10 cellular contexts compared by ENCODE assay signal in genomic region chr20:58014628-58015315, GRCh38.
A peak's percentile ranks its signal among the peaks of the same experiment; 100 is the strongest.
DNase-seq lines count a peak whose midpoint lies in the region; ATAC-seq, FAIRE-seq and TF ChIP-seq lines count a peak whose summit lies in the region.
"Had no signal": no experiment of that assay in that cellular context is flagged by ENCODE, and none has a peak within 500 bp of the region (broad histone marks: within the 10 kb centered on the region; RNA-seq: fewer than 3 reads in every experiment).

No MANE protein-coding gene starts in this region.

- H3K36me3 Mint-ChIP-seq in effector memory CD8-positive, alpha-beta T cell (ENCODE audit: insufficient read depth), result no peaks in the 10 kb centered on the region
- H3K36me3 Mint-ChIP-seq: immature natural killer cell had no signal

- no peaks in the 10 kb centered on the region for H3K27me3 ChIP-seq in aorta (ENCODE audit: control insufficient read depth in 1 of 2, insufficient read depth in 2 of 2, low read length in 1 of 2)
- H3K27me3 ChIP-seq in A673 (replicated peaks; ENCODE audit: insufficient read depth, low read depth, low read length, poor library complexity), result peaks cover 9% of the 10 kb centered on the region

- H3K4me1 ChIP-seq in aorta (ENCODE audit: control insufficient read depth in 1 of 2, insufficient read depth in 2 of 2, low read length in 2 of 2) (no peaks in the 10 kb centered on the region), A673 (ENCODE audit: insufficient read depth, low read length, poor library complexity, severe bottlenecking) (no peaks in the 10 kb centered on the region)

- POLR2A ChIA-PET in A673 (lab: Charles Lee; ENCODE audit: low non-redundant PET), result no interaction called here

- 93 to 95% methylated on average over 5 of the region's 5 CpGs for WGBS in aorta, 2 donors

- peaks cover 0 to 3% of the 10 kb centered on the region in 2 donors for H3K4me1 Mint-ChIP-seq in effector memory CD8-positive, alpha-beta T cell (ENCODE audit: low read depth in 2 of 2)
- H3K4me1 Mint-ChIP-seq: immature natural killer cell had no signal

- no peaks in the 10 kb centered on the region for H3K9me3 Mint-ChIP-seq in effector memory CD8-positive, alpha-beta T cell
- H3K9me3 Mint-ChIP-seq: activated T-helper 2 cell treated with anti-CD3 and anti-CD28 coated beads, Interferon-gamma antibody, Interleukin-2, Interleukin-4, amounts not matched to agents 10 μg/mL and 5 μg/mL and 100 μg/mL, durations not matched to agents 14 hours and 24 hours and 36 hours; immature natural killer cell had no signal

- H3K4me3 Mint-ChIP-seq in effector memory CD8-positive, alpha-beta T cell, result no peak overlapping the region
- H3K4me3 Mint-ChIP-seq: immature natural killer cell had no signal

- no peaks in the 10 kb centered on the region for H3K36me3 ChIP-seq in aorta (ENCODE audit: control insufficient read depth in 1 of 2, insufficient read depth in 2 of 2, low read length in 1 of 2)
- H3K36me3 ChIP-seq in A673 (ENCODE audit: insufficient read depth, low read length, poor library complexity, severe bottlenecking), result no peaks in the 10 kb centered on the region

- no peak overlapping the region for H3K4me3 ChIP-seq in aorta (ENCODE audit: low read length in 2 of 2)
- H3K4me3 ChIP-seq in A673 (ENCODE audit: low read depth, low read length, poor library complexity, severe bottlenecking), result no peak overlapping the region

- peak; percentile 9 for DNase-seq in stimulated activated CD4-positive, alpha-beta T cell treated with anti-CD3 and anti-CD28 coated beads, Interleukin-4, amount 100 ng/mL, for 24 hours
- DNase-seq in stimulated activated CD4-positive, alpha-beta T cell treated with anti-CD3 and anti-CD28 coated beads, Interleukin-1b, Interleukin-23, amount 100 ng/mL, for 48 hours, result no peak
- DNase-seq in RCC 7860 (ENCODE audit: low spot score), result peak; percentile 97
- DNase-seq in effector memory CD8-positive, alpha-beta T cell, result no peak
- no peak for DNase-seq in aorta
- no peak for DNase-seq in NCI-H1694 treated with DMSO at 0.1 percent for 48 hours (lab: John Stamatoyannopoulos, UW)
- DNase-seq in A673 (ENCODE audit: low spot score), result no peak
- DNase-seq in amygdala (lab: John Stamatoyannopoulos, UW), result no peak
- DNase-seq: immature natural killer cell had no signal

- H3K27me3 Mint-ChIP-seq in effector memory CD8-positive, alpha-beta T cell, result peaks cover 44 to 71% of the 10 kb centered on the region in 2 donors

- H3K27ac ChIP-seq in aorta (ENCODE audit: low read depth in 1 of 2, low read length in 2 of 2) (no peak overlapping the region), A673 (ENCODE audit: low read depth, low read length, poor library complexity, severe bottlenecking) (no peak overlapping the region)

- FAIRE-seq in RCC 7860 (lab: Jason Lieb, UNC), result peak; percentile 98

- BruUV-seq in A673 (replicated peaks; lab: Mats Ljungman, UMichigan), result no TSS peak

- no peak overlapping the region for H3K27ac Mint-ChIP-seq in effector memory CD8-positive, alpha-beta T cell
- H3K27ac Mint-ChIP-seq: activated T-helper 2 cell treated with anti-CD3 and anti-CD28 coated beads, Interferon-gamma antibody, Interleukin-2, Interleukin-4, amounts not matched to agents 10 μg/mL and 5 μg/mL and 100 μg/mL, durations not matched to agents 14 hours and 24 hours and 36 hours; immature natural killer cell had no signal

- intact Hi-C loops in aorta (cut with DNase I), result loop anchor here in 1 of 2 donors (10.0 kb wide), 1 partner anchor 360 kb away; no protein-coding TSS in a partner anchor
- intact Hi-C loops in A673 (cut with micrococcal nuclease; ENCODE audit: unreplicated experiment), result no loop called here

- CTCF ChIA-PET in A673 (lab: Charles Lee), result no interaction called here

- no peak for TF ChIP-seq CTCF in A673 (conservative IDR thresholded peaks at IDR 0.05; ENCODE audit: low read depth, low read length)

- H3K9me3 ChIP-seq in aorta (ENCODE audit: control insufficient read depth, low read length) (no peaks in the 10 kb centered on the region), A673 (ENCODE audit: low read depth, low read length, poor library complexity, severe bottlenecking) (no peaks in the 10 kb centered on the region)

- ATAC-seq in effector memory CD8-positive, alpha-beta T cell (replicated peaks), result peak; percentile 35
- ATAC-seq in aorta (ENCODE audit: low FRiP score), result no peak

Comparison
In these comparisons a context has a peak if more than half of its experiments do, and no peak if none do; other contexts are left out.
1. DNase-seq: peak in stimulated activated CD4-positive, alpha-beta T cell treated with anti-CD3 and anti-CD28 coated beads, Interleukin-4, amount 100 ng/mL, for 24 hours (single experiment) and RCC 7860 (single experiment); none in stimulated activated CD4-positive, alpha-beta T cell treated with anti-CD3 and anti-CD28 coated beads, Interleukin-1b, Interleukin-23, amount 100 ng/mL, for 48 hours (single experiment), effector memory CD8-positive, alpha-beta T cell (0 of 3), aorta (0 of 2), NCI-H1694 treated with DMSO at 0.1 percent for 48 hours (single experiment), A673 (single experiment) and amygdala (0 of 56).